In the genomic region with DNA sequence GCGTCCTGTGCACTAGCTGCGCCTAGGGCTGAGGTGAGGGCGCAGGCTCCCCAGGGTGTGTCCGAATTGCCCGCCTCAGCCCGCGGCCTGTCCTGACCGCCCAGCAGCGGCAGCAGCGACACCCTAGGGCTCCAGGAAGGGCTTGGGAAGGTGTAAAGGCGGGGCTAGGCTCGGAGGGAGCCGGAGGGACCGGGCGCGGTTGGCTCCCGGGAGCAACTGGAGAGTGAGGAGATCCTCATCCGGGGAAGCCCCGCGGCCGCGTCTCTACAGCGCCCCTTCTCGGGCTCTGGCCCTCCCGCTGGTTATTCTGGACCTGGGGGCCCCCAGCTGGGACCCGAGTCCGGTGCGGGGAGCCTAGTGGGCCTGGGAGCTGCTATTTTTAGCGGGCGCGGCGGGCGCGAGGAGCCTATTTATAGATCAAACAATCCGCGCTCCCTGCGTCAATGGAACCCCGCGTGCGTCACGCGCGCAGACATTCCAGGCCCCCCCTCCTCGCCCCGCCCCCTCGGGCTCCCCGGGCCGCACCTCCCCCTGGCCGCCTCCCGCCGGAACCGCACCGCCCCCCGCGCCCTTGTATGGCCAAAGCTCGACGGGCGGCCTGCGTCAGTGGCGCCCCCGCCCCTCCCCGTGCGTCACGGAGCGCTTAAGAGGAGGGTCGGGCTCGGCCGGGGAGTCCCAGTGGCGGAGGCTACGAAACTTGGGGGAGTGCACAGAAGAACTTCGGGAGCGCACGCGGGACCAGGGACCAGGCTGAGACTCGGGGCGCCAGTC, we compare ENCODE assay signal across 8 cellular contexts. TPM values are rescaled to one million over a fixed set of nuclear protein-coding genes. Genes with fewer than 3 reads are reported as not detected.
A peak's percentile ranks its signal among the peaks of the same experiment; 100 is the strongest.
DNase-seq lines count a peak whose midpoint lies in the region; ATAC-seq and TF ChIP-seq lines count a peak whose summit lies in the region.

A gene (plus strand): TSS at position 672 of the 771 bp plus-strand sequence. CDS start 2,887 bp downstream, outside the sequence.

- peaks cover 0 to 14% (median 7%) of the 10 kb centered on the region in 4 donors for H3K4me1 ChIP-seq in right lobe of liver

- H3K4me3 ChIP-seq in right lobe of liver: peak within 1 kb of the TSS; percentile 52

- peak within 1 kb of the TSS; percentile 89 for H3K27ac Mint-ChIP-seq in dendritic cell treated with granulocyte-macrophage colony-stimulating factor and Interleukin-4, amounts not matched to agents 40 ng/mL and 50 ng/mL, for 4 days

- H3K9me3 Mint-ChIP-seq in dendritic cell treated with granulocyte-macrophage colony-stimulating factor and Interleukin-4, amounts not matched to agents 40 ng/mL and 50 ng/mL, for 4 days: no peaks in the 10 kb centered on the region

- peak within 1 kb of the TSS; percentile 81 for H3K4me3 Mint-ChIP-seq in dendritic cell treated with granulocyte-macrophage colony-stimulating factor and Interleukin-4, amounts not matched to agents 40 ng/mL and 50 ng/mL, for 4 days

- TF ChIP-seq POLR2A in right lobe of liver (IDR thresholded peaks at IDR 0.05): peak; percentile 89

- H3K4me1 Mint-ChIP-seq in dendritic cell treated with granulocyte-macrophage colony-stimulating factor and Interleukin-4, amounts not matched to agents 40 ng/mL and 50 ng/mL, for 4 days (ENCODE audit: low read depth): peaks cover 50% of the 10 kb centered on the region

- intact Hi-C loops in dendritic cell treated with granulocyte-macrophage colony-stimulating factor and Interleukin-4, amounts not matched to agents 40 ng/mL and 50 ng/mL, for 4 days (cut with micrococcal nuclease): loop anchor here (1.0 to 2.0 kb wide), 3 partner anchors 18 to 26 kb away; a partner anchor contains a TSS
- intact Hi-C loops in right lobe of liver (cut with DNase I): no loop called here

- H3K36me3 Mint-ChIP-seq in dendritic cell treated with granulocyte-macrophage colony-stimulating factor and Interleukin-4, amounts not matched to agents 40 ng/mL and 50 ng/mL, for 4 days (ENCODE audit: low read depth): no peaks in the 10 kb centered on the region

- no peaks in the 10 kb centered on the region for H3K27me3 ChIP-seq in right lobe of liver

- ATAC-seq in GM19025 (IDR thresholded peaks at IDR 0.05; ENCODE audit: low read depth, unreplicated experiment) (peak; percentile 81), HG03280 (IDR thresholded peaks at IDR 0.05; ENCODE audit: unreplicated experiment) (peak; percentile 74), right lobe of liver (peak; percentile 78 to 88 (median 87))

- TF ChIP-seq CTCF in right lobe of liver (IDR thresholded peaks at IDR 0.05): peak in 2 of 4 donors; percentile 8 to 13

- no peaks in the 10 kb centered on the region for H3K9me3 ChIP-seq in right lobe of liver

- H3K27ac ChIP-seq in right lobe of liver: peak within 1 kb of the TSS; percentile 86 to 91 (median 89)

- DNase-seq in Ammon's horn (ENCODE audit: low spot score): peak; percentile 95
- DNase-seq in NCI-H510A treated with DMSO at 0.1 percent for 48 hours (lab: John Stamatoyannopoulos, UW): peak; percentile 92
- DNase-seq in activated CD4-positive, alpha-beta T cell treated with anti-CD3 and anti-CD28 coated beads, Interleukin-2, amount 50 U/mL, for 4 hours: peak; percentile 100
- DNase-seq in right lobe of liver: peak; percentile 95 to 96 (median 96)
- peak; percentile 98 for DNase-seq in stimulated activated CD4-positive, alpha-beta T cell treated with anti-CD3 and anti-CD28 coated beads, Interleukin-4, amount 100 ng/mL, for 24 hours

- H3K36me3 ChIP-seq in right lobe of liver: no peaks in the 10 kb centered on the region

- 1% methylated on average over 17 of the region's 76 CpGs for WGBS in right lobe of liver (ENCODE audit: insufficient coverage, low coverage, low lambda C conversion rate, missing lambda C conversion rate)

- H3K27me3 Mint-ChIP-seq in dendritic cell treated with granulocyte-macrophage colony-stimulating factor and Interleukin-4, amounts not matched to agents 40 ng/mL and 50 ng/mL, for 4 days: peaks cover 36% of the 10 kb centered on the region

RNA-seq across cellular contexts. Expression of the gene that starts here (rescaled TPM):
- 1 to 10 TPM; 5.0 to 8.8 (median 7.7) TPM for total RNA-seq in right lobe of liver

Comparison
In these comparisons a context has a peak if more than half of its experiments do, and no peak if none do; other contexts are left out.
1. Peak in every context shown above with its lines: DNase-seq, ATAC-seq, H3K4me3 ChIP-seq and H3K27ac ChIP-seq.